ENCODE assay signal across 8 cellular contexts in genomic region chr19:20038358-20039202, GRCh38. TPM values are rescaled to one million over a fixed set of nuclear protein-coding genes. Genes with fewer than 3 reads are reported as not detected.
DNase-seq lines count a peak whose midpoint lies in the region; ATAC-seq and TF ChIP-seq lines count a peak whose summit lies in the region.

No MANE protein-coding gene starts in this region.

- no TSS peak for BruUV-seq in OCI-LY7 (replicated peaks; lab: Mats Ljungman, UMichigan)

- H3K4me3 ChIP-seq in GM12864 (ENCODE audit: low read depth, low read length) (peak overlapping the region; percentile 54), OCI-LY7 (ENCODE audit: low read depth, low read length, poor library complexity, severe bottlenecking) (peak overlapping the region; percentile 73)

- TF ChIP-seq CTCF in GM12864 (IDR thresholded peaks at IDR 0.05; ENCODE audit: low read depth, low read length, missing control alignments) (no peak), OCI-LY7 (conservative IDR thresholded peaks at IDR 0.05; ENCODE audit: low read length) (no peak), endothelial cell (IDR thresholded peaks at IDR 0.05; ENCODE audit: unreplicated experiment) (no peak)

- peak overlapping the region; percentile 59 for H3K27ac ChIP-seq in OCI-LY7 (ENCODE audit: low read depth, low read length, poor library complexity, severe bottlenecking)

- H3K4me3 Mint-ChIP-seq in endothelial cell (ENCODE audit: unreplicated experiment), result peak overlapping the region; percentile 89
- H3K4me3 Mint-ChIP-seq in natural killer cell treated with Interleukin-12 subunit alpha and Interleukin-12 subunit beta and Interleukin-15 and Interleukin-18, amount 100 ng/mL, for 72 hours, result peak overlapping the region; percentile 98

- POLR2A ChIA-PET in OCI-LY7 (lab: Charles Lee), result interaction anchor here (0.6 to 2.4 kb wide), 6 partner anchors 13 to 1697 kb away, joined by 3 to 10 read pairs (median 4); partner anchors contain the start of gene ZNF93

- ATAC-seq in natural killer cell treated with Interleukin-12 subunit alpha and Interleukin-12 subunit beta and Interleukin-15 and Interleukin-18, amount 100 ng/mL, for 72 hours, result no peak
- no peak for ATAC-seq in GM21619 (IDR thresholded peaks at IDR 0.05; ENCODE audit: unreplicated experiment)

- H3K27me3 Mint-ChIP-seq in endothelial cell (ENCODE audit: unreplicated experiment), result peaks cover 9% of the 10 kb centered on the region
- H3K27me3 Mint-ChIP-seq in natural killer cell treated with Interleukin-12 subunit alpha and Interleukin-12 subunit beta and Interleukin-15 and Interleukin-18, amount 100 ng/mL, for 72 hours, result no peaks in the 10 kb centered on the region

- H3K4me2 ChIP-seq in OCI-LY7 (ENCODE audit: low read length), result peak overlapping the region; percentile 84

- H3K4me1 ChIP-seq in OCI-LY7 (ENCODE audit: insufficient read depth, low read length, poor library complexity, severe bottlenecking), result peaks cover 11% of the 10 kb centered on the region

- peak overlapping the region; percentile 89; the same call in 1 of the 2 replicates for H2AFZ ChIP-seq in OCI-LY7 (ENCODE audit: low read length)

- peaks cover 27% of the 10 kb centered on the region for H3K36me3 ChIP-seq in OCI-LY7 (ENCODE audit: insufficient read depth, low read length)

- H3K36me3 Mint-ChIP-seq in endothelial cell (ENCODE audit: low read depth, unreplicated experiment), result peaks cover 10% of the 10 kb centered on the region
- H3K36me3 Mint-ChIP-seq in natural killer cell treated with Interleukin-12 subunit alpha and Interleukin-12 subunit beta and Interleukin-15 and Interleukin-18, amount 100 ng/mL, for 72 hours, result no peaks in the 10 kb centered on the region

- H3K79me2 ChIP-seq in OCI-LY7 (ENCODE audit: insufficient read depth, low read depth, low read length), result peaks cover 22% of the 10 kb centered on the region

- peak overlapping the region; percentile 95 for H3K27ac Mint-ChIP-seq in endothelial cell (ENCODE audit: unreplicated experiment)
- H3K27ac Mint-ChIP-seq in natural killer cell treated with Interleukin-12 subunit alpha and Interleukin-12 subunit beta and Interleukin-15 and Interleukin-18, amount 100 ng/mL, for 72 hours, result peak overlapping the region; percentile 82 to 88

- CTCF ChIA-PET in OCI-LY7 (lab: Charles Lee; ENCODE audit: unreplicated experiment), result no interaction called here

- peaks cover 17% of the 10 kb centered on the region for H3K4me1 Mint-ChIP-seq in endothelial cell (ENCODE audit: unreplicated experiment)
- peaks cover 9 to 10% of the 10 kb centered on the region in 2 donors for H3K4me1 Mint-ChIP-seq in natural killer cell treated with Interleukin-12 subunit alpha and Interleukin-12 subunit beta and Interleukin-15 and Interleukin-18, amount 100 ng/mL, for 72 hours (ENCODE audit: low read depth in 2 of 2)

- H3K9me2 ChIP-seq in OCI-LY7 (ENCODE audit: insufficient read depth, low read length), result no peaks in the 10 kb centered on the region

- no peaks in the 10 kb centered on the region for H4K20me1 ChIP-seq in OCI-LY7 (ENCODE audit: insufficient read depth, low read length)

- DNase-seq in GM12864 (ENCODE audit: low read depth) (no peak), OCI-LY7 (ENCODE audit: low spot score) (peak; percentile 14), endothelial cell (ENCODE audit: low spot score) (no peak), NCI-H446 (lab: John Stamatoyannopoulos, UW) (no peak), SW480 (ENCODE audit: low spot score) (no peak), islet precursor cell (no peak)
- no peak for DNase-seq in natural killer cell treated with Interleukin-12 subunit alpha and Interleukin-12 subunit beta and Interleukin-15 and Interleukin-18, amount 100 ng/mL, for 72 hours (ENCODE audit: low spot score)

- H3K9me3 ChIP-seq in OCI-LY7 (ENCODE audit: low read length), result peaks cover 13% of the 10 kb centered on the region

- intact Hi-C loops in OCI-LY7 (cut with micrococcal nuclease; ENCODE audit: unreplicated experiment), result loop anchor here (2.0 kb wide), 1 partner anchor 370 kb away; the partner anchor contains the start of gene ZNF101

- no peaks in the 10 kb centered on the region for H3K9me3 Mint-ChIP-seq in endothelial cell (ENCODE audit: unreplicated experiment)
- H3K9me3 Mint-ChIP-seq in natural killer cell treated with Interleukin-12 subunit alpha and Interleukin-12 subunit beta and Interleukin-15 and Interleukin-18, amount 100 ng/mL, for 72 hours, result no peaks in the 10 kb centered on the region

RNA-seq across cellular contexts. Expression of gene ZNF682, which starts 0.7 kb away (rescaled TPM):
- total RNA-seq in OCI-LY7 (2014; rRNA removed; shearing (Covaris generic)), result 9.1 and 10.5 TPM in 2 replicates
- total RNA-seq in OCI-LY7 (2022) (17.3 and 18.6 TPM in 2 replicates), endothelial cell (ENCODE audit: unreplicated experiment) (25.6 TPM)
- total RNA-seq in natural killer cell treated with Interleukin-12 subunit alpha and Interleukin-12 subunit beta and Interleukin-15 and Interleukin-18, amount 100 ng/mL, for 72 hours, result 10 to 100 TPM; 15.7 to 22.6 TPM

RNA-seq across cellular contexts. Expression of gene ZNF90, which starts 39.2 kb away (rescaled TPM):
- 11.9 and 18.1 TPM in 2 replicates for total RNA-seq in OCI-LY7 (2014; rRNA removed; shearing (Covaris generic))
- total RNA-seq in OCI-LY7 (2022) (27.0 and 27.6 TPM in 2 replicates), endothelial cell (ENCODE audit: unreplicated experiment) (16.7 TPM)
- total RNA-seq in natural killer cell treated with Interleukin-12 subunit alpha and Interleukin-12 subunit beta and Interleukin-15 and Interleukin-18, amount 100 ng/mL, for 72 hours, result 10 to 100 TPM in 1 of 2 donors, 1 to 10 TPM in 1; 7.9 to 12.2 TPM
